ENCODE assay signal across 1 cellular context in genomic region chr4:86448891-86449290, GRCh38.
TF ChIP-seq lines count a peak whose summit lies in the region.

No MANE protein-coding gene starts in this region.

TF ChIP-seq in H1, 55 proteins besides CTCF, POLR2A, EP300 and RAD21 (continued from another document):
- TF ChIP-seq KDM4A (IDR thresholded peaks at IDR 0.05; ENCODE audit: low read depth, low read length, severe bottlenecking) (no peak), CEBPB (IDR thresholded peaks at IDR 0.05; ENCODE audit: low read depth, low read length) (no peak), CHD1 (IDR thresholded peaks at IDR 0.05; ENCODE audit: low read depth, low read length) (no peak), EGR1 (IDR thresholded peaks at IDR 0.05; ENCODE audit: borderline replicate concordance, low read depth, low read length) (no peak)
- TF ChIP-seq, protein P1, sequence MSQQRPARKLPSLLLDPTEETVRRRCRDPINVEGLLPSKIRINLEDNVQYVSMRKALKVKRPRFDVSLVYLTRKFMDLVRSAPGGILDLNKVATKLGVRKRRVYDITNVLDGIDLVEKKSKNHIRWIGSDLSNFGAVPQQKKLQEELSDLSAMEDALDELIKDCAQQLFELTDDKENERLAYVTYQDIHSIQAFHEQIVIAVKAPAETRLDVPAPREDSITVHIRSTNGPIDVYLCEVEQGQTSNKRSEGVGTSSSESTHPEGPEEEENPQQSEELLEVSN (IDR thresholded peaks at IDR 0.05) = no peak
